Comparison of ENCODE assay signal across 1 cellular context in genomic region chrX:153944140-153944799, GRCh38.
TF ChIP-seq lines count a peak whose summit lies in the region.

RENBP (minus strand) TSS chrX:153944643; CDS start chrX:153944610, 33 bp downstream.

TF ChIP-seq in K562, 482 proteins besides CTCF, POLR2A, EP300 and RAD21 (continued from another document and continues in another):
- TF ChIP-seq, protein P1, sequence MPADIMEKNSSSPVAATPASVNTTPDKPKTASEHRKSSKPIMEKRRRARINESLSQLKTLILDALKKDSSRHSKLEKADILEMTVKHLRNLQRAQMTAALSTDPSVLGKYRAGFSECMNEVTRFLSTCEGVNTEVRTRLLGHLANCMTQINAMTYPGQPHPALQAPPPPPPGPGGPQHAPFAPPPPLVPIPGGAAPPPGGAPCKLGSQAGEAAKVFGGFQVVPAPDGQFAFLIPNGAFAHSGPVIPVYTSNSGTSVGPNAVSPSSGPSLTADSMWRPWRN (IDR thresholded peaks at IDR 0.05; ENCODE audit: low read depth): no peak
- TF ChIP-seq LARP7 (IDR thresholded peaks at IDR 0.05) (no peak), SRSF9 (IDR thresholded peaks at IDR 0.05; ENCODE audit: borderline replicate concordance, low read depth, low read length) (no peak), POLR3G (IDR thresholded peaks at IDR 0.05; ENCODE audit: extremely low read depth, insufficient read length, insufficient replicate concordance) (no peak), RAD51 (IDR thresholded peaks at IDR 0.05; ENCODE audit: borderline replicate concordance, low read depth) (peak; percentile 83), NR2F6 (CRISPR knock-in tag; IDR thresholded peaks at IDR 0.05) (no peak), BMI1 (IDR thresholded peaks at IDR 0.05; ENCODE audit: low read length) (no peak), ZNF318 (IDR thresholded peaks at IDR 0.05; ENCODE audit: borderline replicate concordance in 1 of 2, low read depth in 1 of 2) (no peak), DNMT1 (IDR thresholded peaks at IDR 0.05) (no peak), ZKSCAN8 (CRISPR knock-in tag; IDR thresholded peaks at IDR 0.05) (no peak), MAZ (CRISPR knock-in tag; conservative IDR thresholded peaks at IDR 0.05 in 1 of 2, IDR thresholded peaks at IDR 0.05 in 1 of 2) (no peak), ZNF431 (CRISPR knock-in tag; IDR thresholded peaks at IDR 0.05) (no peak), NFIC (IDR thresholded peaks at IDR 0.05) (no peak), DMBX1 (CRISPR knock-in tag; IDR thresholded peaks at IDR 0.05; ENCODE audit: borderline replicate concordance) (no peak), STAG1 (CRISPR knock-in tag; IDR thresholded peaks at IDR 0.05; ENCODE audit: borderline replicate concordance) (no peak), KLF10 (CRISPR knock-in tag; IDR thresholded peaks at IDR 0.05) (no peak), MIER1 (IDR thresholded peaks at IDR 0.05; ENCODE audit: low read depth) (no peak), E2F3 (CRISPR knock-in tag; IDR thresholded peaks at IDR 0.05) (no peak), ARHGAP35 (IDR thresholded peaks at IDR 0.05; ENCODE audit: partially characterized antibody) (no peak), CBFB (CRISPR knock-in tag; IDR thresholded peaks at IDR 0.05) (no peak), PURB (CRISPR knock-in tag; IDR thresholded peaks at IDR 0.05; ENCODE audit: low read depth) (no peak), RNF2 (IDR thresholded peaks at IDR 0.05) (no peak)
- TF ChIP-seq, protein P2, sequence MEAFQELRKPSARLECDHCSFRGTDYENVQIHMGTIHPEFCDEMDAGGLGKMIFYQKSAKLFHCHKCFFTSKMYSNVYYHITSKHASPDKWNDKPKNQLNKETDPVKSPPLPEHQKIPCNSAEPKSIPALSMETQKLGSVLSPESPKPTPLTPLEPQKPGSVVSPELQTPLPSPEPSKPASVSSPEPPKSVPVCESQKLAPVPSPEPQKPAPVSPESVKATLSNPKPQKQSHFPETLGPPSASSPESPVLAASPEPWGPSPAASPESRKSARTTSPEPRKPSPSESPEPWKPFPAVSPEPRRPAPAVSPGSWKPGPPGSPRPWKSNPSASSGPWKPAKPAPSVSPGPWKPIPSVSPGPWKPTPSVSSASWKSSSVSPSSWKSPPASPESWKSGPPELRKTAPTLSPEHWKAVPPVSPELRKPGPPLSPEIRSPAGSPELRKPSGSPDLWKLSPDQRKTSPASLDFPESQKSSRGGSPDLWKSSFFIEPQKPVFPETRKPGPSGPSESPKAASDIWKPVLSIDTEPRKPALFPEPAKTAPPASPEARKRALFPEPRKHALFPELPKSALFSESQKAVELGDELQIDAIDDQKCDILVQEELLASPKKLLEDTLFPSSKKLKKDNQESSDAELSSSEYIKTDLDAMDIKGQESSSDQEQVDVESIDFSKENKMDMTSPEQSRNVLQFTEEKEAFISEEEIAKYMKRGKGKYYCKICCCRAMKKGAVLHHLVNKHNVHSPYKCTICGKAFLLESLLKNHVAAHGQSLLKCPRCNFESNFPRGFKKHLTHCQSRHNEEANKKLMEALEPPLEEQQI (IDR thresholded peaks at IDR 0.05): no peak
- TF ChIP-seq, protein P3, sequence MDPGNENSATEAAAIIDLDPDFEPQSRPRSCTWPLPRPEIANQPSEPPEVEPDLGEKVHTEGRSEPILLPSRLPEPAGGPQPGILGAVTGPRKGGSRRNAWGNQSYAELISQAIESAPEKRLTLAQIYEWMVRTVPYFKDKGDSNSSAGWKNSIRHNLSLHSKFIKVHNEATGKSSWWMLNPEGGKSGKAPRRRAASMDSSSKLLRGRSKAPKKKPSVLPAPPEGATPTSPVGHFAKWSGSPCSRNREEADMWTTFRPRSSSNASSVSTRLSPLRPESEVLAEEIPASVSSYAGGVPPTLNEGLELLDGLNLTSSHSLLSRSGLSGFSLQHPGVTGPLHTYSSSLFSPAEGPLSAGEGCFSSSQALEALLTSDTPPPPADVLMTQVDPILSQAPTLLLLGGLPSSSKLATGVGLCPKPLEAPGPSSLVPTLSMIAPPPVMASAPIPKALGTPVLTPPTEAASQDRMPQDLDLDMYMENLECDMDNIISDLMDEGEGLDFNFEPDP (CRISPR knock-in tag; IDR thresholded peaks at IDR 0.05): no peak
- TF ChIP-seq, protein P4, sequence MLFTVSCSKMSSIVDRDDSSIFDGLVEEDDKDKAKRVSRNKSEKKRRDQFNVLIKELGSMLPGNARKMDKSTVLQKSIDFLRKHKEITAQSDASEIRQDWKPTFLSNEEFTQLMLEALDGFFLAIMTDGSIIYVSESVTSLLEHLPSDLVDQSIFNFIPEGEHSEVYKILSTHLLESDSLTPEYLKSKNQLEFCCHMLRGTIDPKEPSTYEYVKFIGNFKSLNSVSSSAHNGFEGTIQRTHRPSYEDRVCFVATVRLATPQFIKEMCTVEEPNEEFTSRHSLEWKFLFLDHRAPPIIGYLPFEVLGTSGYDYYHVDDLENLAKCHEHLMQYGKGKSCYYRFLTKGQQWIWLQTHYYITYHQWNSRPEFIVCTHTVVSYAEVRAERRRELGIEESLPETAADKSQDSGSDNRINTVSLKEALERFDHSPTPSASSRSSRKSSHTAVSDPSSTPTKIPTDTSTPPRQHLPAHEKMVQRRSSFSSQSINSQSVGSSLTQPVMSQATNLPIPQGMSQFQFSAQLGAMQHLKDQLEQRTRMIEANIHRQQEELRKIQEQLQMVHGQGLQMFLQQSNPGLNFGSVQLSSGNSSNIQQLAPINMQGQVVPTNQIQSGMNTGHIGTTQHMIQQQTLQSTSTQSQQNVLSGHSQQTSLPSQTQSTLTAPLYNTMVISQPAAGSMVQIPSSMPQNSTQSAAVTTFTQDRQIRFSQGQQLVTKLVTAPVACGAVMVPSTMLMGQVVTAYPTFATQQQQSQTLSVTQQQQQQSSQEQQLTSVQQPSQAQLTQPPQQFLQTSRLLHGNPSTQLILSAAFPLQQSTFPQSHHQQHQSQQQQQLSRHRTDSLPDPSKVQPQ (CRISPR knock-in tag; IDR thresholded peaks at IDR 0.05; ENCODE audit: borderline replicate concordance): no peak
- TF ChIP-seq, protein P5, sequence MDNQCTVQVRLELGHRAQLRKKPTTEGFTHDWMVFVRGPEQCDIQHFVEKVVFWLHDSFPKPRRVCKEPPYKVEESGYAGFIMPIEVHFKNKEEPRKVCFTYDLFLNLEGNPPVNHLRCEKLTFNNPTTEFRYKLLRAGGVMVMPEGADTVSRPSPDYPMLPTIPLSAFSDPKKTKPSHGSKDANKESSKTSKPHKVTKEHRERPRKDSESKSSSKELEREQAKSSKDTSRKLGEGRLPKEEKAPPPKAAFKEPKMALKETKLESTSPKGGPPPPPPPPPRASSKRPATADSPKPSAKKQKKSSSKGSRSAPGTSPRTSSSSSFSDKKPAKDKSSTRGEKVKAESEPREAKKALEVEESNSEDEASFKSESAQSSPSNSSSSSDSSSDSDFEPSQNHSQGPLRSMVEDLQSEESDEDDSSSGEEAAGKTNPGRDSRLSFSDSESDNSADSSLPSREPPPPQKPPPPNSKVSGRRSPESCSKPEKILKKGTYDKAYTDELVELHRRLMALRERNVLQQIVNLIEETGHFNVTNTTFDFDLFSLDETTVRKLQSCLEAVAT (IDR thresholded peaks at IDR 0.05): no peak
- TF ChIP-seq, protein P6, sequence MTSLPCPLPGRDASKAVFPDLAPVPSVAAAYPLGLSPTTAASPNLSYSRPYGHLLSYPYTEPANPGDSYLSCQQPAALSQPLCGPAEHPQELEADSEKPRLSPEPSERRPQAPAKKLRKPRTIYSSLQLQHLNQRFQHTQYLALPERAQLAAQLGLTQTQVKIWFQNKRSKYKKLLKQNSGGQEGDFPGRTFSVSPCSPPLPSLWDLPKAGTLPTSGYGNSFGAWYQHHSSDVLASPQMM (CRISPR knock-in tag; IDR thresholded peaks at IDR 0.05): no peak
